Comparison of ENCODE assay signal across 8 cellular contexts in the genomic region with DNA sequence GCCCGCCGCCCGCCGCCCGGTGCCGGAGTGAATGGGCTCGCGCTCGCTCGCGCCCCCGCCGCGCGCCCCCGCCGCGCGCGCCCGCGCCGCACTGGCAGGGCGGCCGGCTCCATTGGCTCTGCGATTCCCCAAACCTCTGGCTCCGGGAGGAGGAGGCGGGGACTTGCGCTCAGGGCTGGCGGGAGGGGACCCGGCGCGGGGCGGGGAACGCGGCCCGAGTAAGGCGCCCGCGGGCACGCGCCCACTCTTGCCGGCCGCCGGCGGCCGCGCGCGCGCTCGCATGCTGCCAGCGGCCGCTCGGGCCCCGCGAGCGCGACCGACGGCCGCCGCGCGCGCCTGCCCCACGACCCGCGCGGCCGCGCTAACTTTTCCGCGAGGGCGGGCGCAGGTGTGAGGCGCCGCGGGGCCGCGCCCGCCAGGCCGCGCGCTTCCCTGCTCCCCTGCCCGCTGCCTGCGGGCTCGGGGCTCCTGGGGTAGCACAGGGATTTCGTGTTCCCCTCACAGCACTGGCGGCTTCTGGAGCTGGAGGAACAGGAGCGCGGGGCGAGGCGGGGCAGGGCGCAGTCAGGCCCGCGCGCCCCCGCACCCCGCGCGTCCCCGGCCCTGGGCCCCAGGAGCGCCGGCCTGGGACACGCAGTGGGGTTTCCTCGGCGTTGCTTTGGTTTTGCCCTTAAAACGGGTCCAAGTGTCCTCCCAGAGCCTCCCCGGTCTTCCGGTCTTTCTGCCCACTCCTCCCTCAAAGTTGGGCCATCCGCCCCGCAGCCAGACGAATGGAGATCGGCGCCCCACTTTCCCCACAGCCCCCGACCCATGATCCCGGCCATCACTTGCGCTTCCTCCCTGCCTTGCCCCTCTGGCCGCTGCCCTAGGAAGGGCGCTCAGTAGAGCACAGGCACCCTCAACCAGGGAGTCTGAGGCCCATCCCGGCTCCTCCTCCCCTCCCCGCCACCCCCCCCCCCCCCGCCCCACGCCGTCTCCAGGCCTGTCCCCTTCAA.
DNase-seq lines count a peak whose midpoint lies in the region; ATAC-seq and TF ChIP-seq lines count a peak whose summit lies in the region.

No MANE protein-coding gene starts in this region.

- DNase-seq in NCI-H460 (ENCODE audit: extremely low read depth, low read depth) (peak; percentile 82), colonic mucosa (peak; percentile 87)
- DNase-seq in activated CD4-positive, alpha-beta T cell treated with anti-CD3 and anti-CD28 coated beads, Interleukin-2, amount 10 ng/mL, durations not matched to agents 24 days and 14 days, result peak; percentile 93
- peak; percentile 40 to 57 for DNase-seq in stimulated activated CD4-positive, alpha-beta T cell treated with anti-CD3 and anti-CD28 coated beads, Interleukin-15, amount 100 ng/mL, for 48 hours (ENCODE audit: low read depth in 2 of 2)

- H3K4me3 Mint-ChIP-seq in activated CD4-positive, alpha-beta T cell treated with anti-CD3 and anti-CD28 coated beads, Interleukin-2, amount 10 ng/mL, durations not matched to agents 24 days and 14 days, result peak overlapping the region; percentile 84

- H3K36me3 ChIP-seq in colonic mucosa, result no peaks in the 10 kb centered on the region

- H3K4me3 ChIP-seq in colonic mucosa, result peak overlapping the region; percentile 44

- H3K9me3 ChIP-seq in colonic mucosa, result no peaks in the 10 kb centered on the region

- H3K27ac Mint-ChIP-seq in activated CD4-positive, alpha-beta T cell treated with anti-CD3 and anti-CD28 coated beads, Interleukin-2, amount 10 ng/mL, durations not matched to agents 24 days and 14 days, result peak overlapping the region; percentile 77

- H3K27me3 ChIP-seq in colonic mucosa (no peaks in the 10 kb centered on the region), layer of hippocampus (ENCODE audit: control insufficient read depth, insufficient read depth, low read length) (peaks cover 2% of the 10 kb centered on the region)

- intact Hi-C loops in activated CD4-positive, alpha-beta T cell treated with anti-CD3 and anti-CD28 coated beads, Interleukin-2, amount 10 ng/mL, durations not matched to agents 24 days and 14 days (cut with micrococcal nuclease), result loop anchor here (5.0 to 10.0 kb wide), 4 partner anchors 37 to 870 kb away; partner anchors contain the start of gene CLSTN1
- intact Hi-C loops in colonic mucosa (cut with DNase I), result loop anchor here (5.0 to 10.0 kb wide), 2 partner anchors 172 to 190 kb away; no protein-coding TSS in a partner anchor

- TF ChIP-seq CTCF in colonic mucosa (IDR thresholded peaks at IDR 0.05), result no peak

- ATAC-seq in GM18498 (IDR thresholded peaks at IDR 0.05; ENCODE audit: unreplicated experiment), result peak; percentile 58
- peak; percentile 66 for ATAC-seq in HG03175 (IDR thresholded peaks at IDR 0.05; ENCODE audit: unreplicated experiment)
- ATAC-seq in HG02571 (IDR thresholded peaks at IDR 0.05; ENCODE audit: unreplicated experiment), result no peak

- H3K27me3 Mint-ChIP-seq in activated CD4-positive, alpha-beta T cell treated with anti-CD3 and anti-CD28 coated beads, Interleukin-2, amount 10 ng/mL, durations not matched to agents 24 days and 14 days, result peaks cover 23% of the 10 kb centered on the region

- H3K27ac ChIP-seq in colonic mucosa (peak overlapping the region; percentile 71), layer of hippocampus (ENCODE audit: low read depth, low read length) (peak overlapping the region; percentile 80)

- peaks cover 2% of the 10 kb centered on the region for H3K36me3 Mint-ChIP-seq in activated CD4-positive, alpha-beta T cell treated with anti-CD3 and anti-CD28 coated beads, Interleukin-2, amount 10 ng/mL, durations not matched to agents 24 days and 14 days (ENCODE audit: low read depth)

- H3K4me1 ChIP-seq in colonic mucosa, result peaks cover 15% of the 10 kb centered on the region

- no peaks in the 10 kb centered on the region for H3K9me3 Mint-ChIP-seq in activated CD4-positive, alpha-beta T cell treated with anti-CD3 and anti-CD28 coated beads, Interleukin-2, amount 10 ng/mL, durations not matched to agents 24 days and 14 days

- H3K4me1 Mint-ChIP-seq in activated CD4-positive, alpha-beta T cell treated with anti-CD3 and anti-CD28 coated beads, Interleukin-2, amount 10 ng/mL, durations not matched to agents 24 days and 14 days, result peaks cover 26% of the 10 kb centered on the region

- peak overlapping the region; percentile 63 to 73 for H3K9ac ChIP-seq in colonic mucosa (ENCODE audit: low read depth in 2 of 2, low read length in 2 of 2)
